In the genomic region with DNA sequence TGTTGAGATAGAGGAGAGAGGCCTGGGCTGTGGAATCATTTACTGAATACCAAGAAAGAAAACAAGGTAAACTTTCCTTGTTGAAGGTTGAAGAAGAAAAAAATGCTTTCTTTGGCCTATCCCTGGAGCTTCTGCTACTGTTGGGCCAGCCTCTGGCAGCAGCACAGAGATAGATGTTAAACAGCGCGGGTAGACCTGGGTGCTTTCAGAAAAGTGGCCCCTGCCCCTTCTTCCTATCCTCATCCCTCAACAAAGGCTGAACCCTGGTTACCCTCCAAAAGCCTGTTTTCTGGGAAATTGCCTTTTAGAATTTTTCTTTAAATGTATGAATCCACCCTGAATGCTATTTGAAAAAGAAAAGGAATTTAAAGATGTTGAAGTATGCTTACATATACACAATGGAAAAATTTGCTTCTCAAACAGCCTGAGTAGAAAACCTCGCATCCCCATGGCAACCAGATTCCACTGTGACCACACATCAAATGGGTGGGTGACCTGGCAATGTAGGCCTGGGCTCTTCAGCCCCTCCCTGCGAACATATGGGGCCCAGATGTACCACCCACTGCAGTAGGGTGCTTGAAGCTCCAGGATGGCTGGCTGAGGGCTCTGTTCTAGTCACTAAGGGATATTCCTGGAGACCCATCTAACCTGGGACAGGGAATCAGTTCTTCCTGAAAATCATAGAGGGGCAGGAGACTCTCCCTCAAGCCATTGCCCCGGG, we compare ENCODE assay signal across 9 cellular contexts. TPM values are rescaled to one million over a fixed set of nuclear protein-coding genes. Genes with fewer than 3 reads are reported as not detected.
DNase-seq lines count a peak whose midpoint lies in the region; ATAC-seq and TF ChIP-seq lines count a peak whose summit lies in the region.
"Had no signal": no experiment of that assay in that cellular context is flagged by ENCODE, and none has a peak within 500 bp of the region (broad histone marks: within the 10 kb centered on the region; RNA-seq: fewer than 3 reads in every experiment).

No MANE protein-coding gene starts in this region.

- no peak overlapping the region for H2BK15ac ChIP-seq in mesendoderm (replicated peaks; ENCODE audit: low read depth)

- no peak overlapping the region for H3K23ac ChIP-seq in mesendoderm (ENCODE audit: low read length)

- in situ Hi-C loops in brain microvascular endothelial cell (cut with HindIII; ENCODE audit: low pct_ligation_motif_present, low sequenced_read_pairs), result no loop called here

- H4K5ac ChIP-seq in mesendoderm (ENCODE audit: low read length), result peak overlapping the region; percentile 27

- no peaks in the 10 kb centered on the region for H3K79me2 ChIP-seq in mesendoderm (ENCODE audit: control insufficient read depth, insufficient read depth, low read length)

- H3K4me1 ChIP-seq in HUES48 (ENCODE audit: control insufficient read depth, insufficient read depth, low read length) (peaks cover 46% of the 10 kb centered on the region), mesendoderm (ENCODE audit: control insufficient read depth, low read depth, low read length) (peaks cover 10% of the 10 kb centered on the region)

- H3K56ac ChIP-seq in mesendoderm (ENCODE audit: low read length), result peak overlapping the region; percentile 29

- H2BK120ac ChIP-seq in mesendoderm (ENCODE audit: low read depth, low read length), result no peak overlapping the region

- H3K4me2 ChIP-seq in mesendoderm (ENCODE audit: low read length), result no peak overlapping the region

- POLR2A ChIA-PET in BJ (lab: Charles Lee), result interaction anchor here (0.5 to 1.5 kb wide), 8 partner anchors 9 to 231 kb away, joined by 3 to 4 read pairs (median 4); no protein-coding TSS in a partner anchor

- H3K4ac ChIP-seq in mesendoderm (ENCODE audit: low read depth, low read length), result peak overlapping the region; percentile 6

- DNase-seq in BJ (ENCODE audit: low read depth), result peak; percentile 100
- DNase-seq in brain microvascular endothelial cell, result peak; percentile 96
- DNase-seq in mesendoderm, result peak; percentile 94
- DNase-seq in DMS114 treated with DMSO at 0.1 percent for 48 hours (lab: John Stamatoyannopoulos, UW; ENCODE audit: unreplicated experiment), result no peak
- DNase-seq in stimulated activated CD4-positive, alpha-beta T cell treated with anti-CD3 and anti-CD28 coated beads, Interleukin-4, amount 100 ng/mL, for 4 hours, result no peak
- no peak for DNase-seq in 8988T
- DNase-seq: effector memory CD4-positive, alpha-beta T cell had no signal

- TF ChIP-seq CTCF in BJ (IDR thresholded peaks at IDR 0.05; ENCODE audit: insufficient read depth, low read depth, low read length) (no peak), brain microvascular endothelial cell (IDR thresholded peaks at IDR 0.05; ENCODE audit: low read depth, low read length, missing control alignments) (no peak)

- H3K27me3 ChIP-seq in BJ (ENCODE audit: control insufficient read depth, insufficient read depth, low read length) (no peaks in the 10 kb centered on the region), HUES48 (ENCODE audit: control insufficient read depth, insufficient read depth, low read length) (no peaks in the 10 kb centered on the region), brain microvascular endothelial cell (replicated peaks) (no peaks in the 10 kb centered on the region), mesendoderm (ENCODE audit: insufficient read depth, low read length, poor library complexity) (no peaks in the 10 kb centered on the region)

- H3K18ac ChIP-seq in mesendoderm (ENCODE audit: low read length), result peak overlapping the region; percentile 82

- ATAC-seq in HG02588 (IDR thresholded peaks at IDR 0.05; ENCODE audit: unreplicated experiment), result no peak

- no peak overlapping the region for H2AK5ac ChIP-seq in mesendoderm (ENCODE audit: low read length)

- H3K27ac ChIP-seq in HUES48 (ENCODE audit: low read depth, low read length), result peak overlapping the region; percentile 92
- peak overlapping the region; percentile 85 for H3K27ac ChIP-seq in brain microvascular endothelial cell
- peak overlapping the region; percentile 50 for H3K27ac ChIP-seq in mesendoderm (ENCODE audit: low read depth, low read length)

- H3K9ac ChIP-seq in HUES48 (ENCODE audit: low read depth, low read length) (peak overlapping the region; percentile 41; the same call in 1 of the 2 replicates), mesendoderm (ENCODE audit: low read length) (peak overlapping the region; percentile 18)

- WGBS in mesendoderm (ENCODE audit: extremely low coverage, insufficient coverage, low lambda C conversion rate), result no CpG with 5 or more reads among the region's 5 CpGs

- CTCF ChIA-PET in BJ (lab: Yijun Ruan, JAX), result interaction anchor here (1.1 to 1.5 kb wide), 2 partner anchors 10 to 198 kb away, joined by 3 read pairs; no protein-coding TSS in a partner anchor

- H3K79me1 ChIP-seq in mesendoderm (ENCODE audit: low read length), result no peaks in the 10 kb centered on the region

- H3K4me3 ChIP-seq in BJ (ENCODE audit: low read depth, low read length), result no peak overlapping the region
- 0 out of 2 replicates have a peak overlapping the region, but pooled peaks have one; percentile 17 for H3K4me3 ChIP-seq in HUES48 (ENCODE audit: low read depth, low read length)
- H3K4me3 ChIP-seq in brain microvascular endothelial cell (ENCODE audit: low read depth, low read length), result no peak overlapping the region
- no peak overlapping the region for H3K4me3 ChIP-seq in mesendoderm (ENCODE audit: low read length)

- H3K9me3 ChIP-seq in HUES48 (ENCODE audit: control insufficient read depth, insufficient read depth, low read length), result no peaks in the 10 kb centered on the region

- H3K36me3 ChIP-seq in BJ (ENCODE audit: control insufficient read depth, insufficient read depth, low read length) (no peaks in the 10 kb centered on the region), HUES48 (ENCODE audit: control insufficient read depth, insufficient read depth, low read length) (no peaks in the 10 kb centered on the region), brain microvascular endothelial cell (replicated peaks) (no peaks in the 10 kb centered on the region), mesendoderm (ENCODE audit: control insufficient read depth, insufficient read depth, low read length) (no peaks in the 10 kb centered on the region)

- H4K8ac ChIP-seq in mesendoderm (ENCODE audit: low read depth, low read length), result no peak overlapping the region

- no peak overlapping the region for H2BK5ac ChIP-seq in mesendoderm (ENCODE audit: low read length)

RNA-seq across cellular contexts. Expression of a gene that starts 23.4 kb away (rescaled TPM):
- polyA plus RNA-seq in BJ (2011; rRNA removed), result 0.20 TPM in 1 of 2 replicates, not detected in the other
- 0.15 TPM in 1 of 2 replicates, not detected in the other for polyA minus RNA-seq in BJ (2011; rRNA and poly(A)+ RNA removed)
- 5.7 TPM for polyA plus RNA-seq in mesendoderm (2013, experiment 1 of 2)
- 5.2 TPM for polyA plus RNA-seq in mesendoderm (2013, experiment 2 of 2)

Comparison
In these comparisons a context has a peak if more than half of its experiments do, and no peak if none do; other contexts are left out.
1. DNase-seq: peak in BJ (single experiment), brain microvascular endothelial cell (single experiment) and mesendoderm (single experiment); none in DMS114 treated with DMSO at 0.1 percent for 48 hours (single experiment), stimulated activated CD4-positive, alpha-beta T cell treated with anti-CD3 and anti-CD28 coated beads, Interleukin-4, amount 100 ng/mL, for 4 hours (0 of 2) and 8988T (single experiment).
2. Peak in every context shown above with its lines, with median percentiles within 50 percentile points of each other: H3K27ac ChIP-seq.